ENCODE assay signal across 38 cellular contexts in the genomic region with DNA sequence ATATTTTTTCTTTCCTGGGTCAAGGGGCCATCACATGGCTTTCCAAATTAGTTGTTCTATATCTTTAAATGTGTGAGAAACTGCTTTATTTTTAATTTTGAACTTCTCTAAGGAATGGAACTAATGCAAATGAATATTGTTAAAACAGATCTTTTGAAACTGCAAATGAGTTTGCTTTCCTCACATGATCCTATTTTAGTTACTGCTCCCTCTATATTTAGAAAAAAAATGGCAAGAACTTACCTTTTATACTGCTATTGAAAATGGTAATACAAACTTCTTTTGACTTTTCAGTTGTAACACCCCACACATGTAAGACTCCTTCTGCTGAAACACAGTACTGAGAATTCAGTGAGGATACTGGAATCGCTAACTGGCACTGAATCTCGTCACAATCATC. TPM values are rescaled to one million over a fixed set of nuclear protein-coding genes. Genes with fewer than 3 reads are reported as not detected.
"Had no signal": no experiment of that assay in that cellular context is flagged by ENCODE, and none has a peak within 500 bp of the region (broad histone marks: within the 10 kb centered on the region; RNA-seq: fewer than 3 reads in every experiment).

No MANE protein-coding gene starts in this region.

- H3K9me3 Mint-ChIP-seq: activated naive CD8-positive, alpha-beta T cell treated with anti-CD3 and anti-CD28 coated beads, Interleukin-2, amount 50 U/mL, for 24 hours; activated T-cell treated with anti-CD3 and anti-CD28 coated beads, Interleukin-2, amount 50 U/mL, for 4 hours; effector memory CD8-positive, alpha-beta T cell had no signal

- H3K4me1 Mint-ChIP-seq: activated CD4-positive, alpha-beta memory T cell treated with anti-CD3 and anti-CD28 coated beads, Interleukin-2, amount 10 ng/mL, durations not matched to agents 7 days and 5 days had no signal

- H3K4me3 ChIP-seq: adrenal gland, body of pancreas, esophagus squamous epithelium, gastroesophageal sphincter, heart right ventricle had no signal

- ATAC-seq: activated CD4-positive, CD25-positive, alpha-beta regulatory T cell treated with anti-CD3 and anti-CD28 coated beads, Interleukin-2, amount 50 U/mL, for 24 hours; activated naive CD8-positive, alpha-beta T cell treated with anti-CD3 and anti-CD28 coated beads, Interleukin-2, amount 50 U/mL, for 24 hours; activated T-cell treated with anti-CD3 and anti-CD28 coated beads, Interleukin-2, amount 50 U/mL, for 4 hours; body of pancreas; effector memory CD8-positive, alpha-beta T cell; gastroesophageal sphincter; heart right ventricle; T-helper 17 cell had no signal

- H3K4me3 Mint-ChIP-seq: activated B cell treated with CpG ODN at 0.5 μM for 24 hours; activated CD4-positive, alpha-beta memory T cell treated with anti-CD3 and anti-CD28 coated beads, Interleukin-2, amount 10 ng/mL, durations not matched to agents 7 days and 5 days; activated naive CD4-positive, alpha-beta T cell treated with anti-CD3 and anti-CD28 coated beads for 36 hours; activated naive CD4-positive, alpha-beta T cell treated with anti-CD3 and anti-CD28 coated beads, Interleukin-2, amount 50 U/mL, for 24 hours; activated naive CD8-positive, alpha-beta T cell treated with anti-CD3 and anti-CD28 coated beads for 36 hours; activated naive CD8-positive, alpha-beta T cell treated with anti-CD3 and anti-CD28 coated beads, Interleukin-2, amount 50 U/mL, for 24 hours; activated T-cell treated with anti-CD3 and anti-CD28 coated beads, Interleukin-2, amount 50 U/mL, for 4 hours; activated T-helper 1 cell treated with anti-CD3 and anti-CD28 coated beads, Interleukin-12 subunit alpha, Interleukin-12 subunit beta, Interleukin-2, Interleukin-4 antibody, amounts not matched to agents 30 ng/mL and 10 ng/mL and 1 ng/mL, durations not matched to agents 14 hours and 24 hours and 36 hours; effector memory CD8-positive, alpha-beta T cell; T-helper 17 cell; T-helper 2 cell treated with Interferon-gamma antibody and Interleukin-4, amounts not matched to agents 5 μg/mL and 100 μg/mL, for 36 hours had no signal

- H3K27me3 ChIP-seq: adrenal gland, body of pancreas, esophagus squamous epithelium, gastroesophageal sphincter, heart right ventricle had no signal

- H3K27ac Mint-ChIP-seq: activated B cell treated with CpG ODN at 0.5 μM for 24 hours; activated CD4-positive, alpha-beta memory T cell treated with anti-CD3 and anti-CD28 coated beads, Interleukin-2, amount 10 ng/mL, durations not matched to agents 7 days and 5 days; activated naive CD4-positive, alpha-beta T cell treated with anti-CD3 and anti-CD28 coated beads for 36 hours; activated naive CD4-positive, alpha-beta T cell treated with anti-CD3 and anti-CD28 coated beads, Interleukin-2, amount 50 U/mL, for 24 hours; activated naive CD8-positive, alpha-beta T cell treated with anti-CD3 and anti-CD28 coated beads for 36 hours; activated naive CD8-positive, alpha-beta T cell treated with anti-CD3 and anti-CD28 coated beads, Interleukin-2, amount 50 U/mL, for 24 hours; activated T-helper 1 cell treated with anti-CD3 and anti-CD28 coated beads, Interleukin-12 subunit alpha, Interleukin-12 subunit beta, Interleukin-2, Interleukin-4 antibody, amounts not matched to agents 30 ng/mL and 10 ng/mL and 1 ng/mL, durations not matched to agents 14 hours and 24 hours and 36 hours; activated T-helper 2 cell treated with anti-CD3 and anti-CD28 coated beads, Interferon-gamma antibody, Interleukin-2, Interleukin-4, amounts not matched to agents 10 μg/mL and 5 μg/mL and 100 μg/mL, durations not matched to agents 14 hours and 24 hours and 36 hours; effector memory CD8-positive, alpha-beta T cell; T-helper 17 cell; T-helper 2 cell treated with Interferon-gamma antibody and Interleukin-4, amounts not matched to agents 5 μg/mL and 100 μg/mL, for 36 hours had no signal

- H3K27ac ChIP-seq: body of pancreas, esophagus squamous epithelium, gastroesophageal sphincter, WERI-Rb-1 had no signal

- DNase-seq: activated B cell treated with CpG ODN at 0.5 μM for 24 hours; activated CD4-positive, alpha-beta memory T cell treated with anti-CD3 and anti-CD28 coated beads, Interleukin-2, amount 10 ng/mL, durations not matched to agents 7 days and 5 days; activated CD4-positive, alpha-beta T cell treated with anti-CD3 and anti-CD28 coated beads for 48 hours; activated CD8-positive, alpha-beta memory T cell treated with anti-CD3 and anti-CD28 coated beads, Interleukin-2, amount 50 U/mL, for 48 hours; activated effector memory CD4-positive, alpha-beta T cell treated with anti-CD3 and anti-CD28 coated beads, Interleukin-2, amount 50 U/mL, for 16 hours; activated naive CD4-positive, alpha-beta T cell treated with anti-CD3 and anti-CD28 coated beads for 36 hours; activated naive CD8-positive, alpha-beta T cell treated with anti-CD3 and anti-CD28 coated beads for 36 hours; activated naive CD8-positive, alpha-beta T cell treated with anti-CD3 and anti-CD28 coated beads, Interleukin-2, amount 50 U/mL, for 24 hours; activated T-cell treated with anti-CD3 and anti-CD28 coated beads for 4 hours; activated T-cell treated with anti-CD3 and anti-CD28 coated beads, Interleukin-2, amount 50 U/mL, for 4 hours; adrenal gland; amygdala; aorta; body of pancreas; caudate nucleus; cortex of kidney; dermis blood vessel endothelial cell; effector CD4-positive, alpha-beta T cell; effector memory CD8-positive, alpha-beta T cell; erythroblast; esophagus squamous epithelium; foreskin melanocyte; heart right ventricle; T-helper 1 cell; T-helper 17 cell; T1000; WERI-Rb-1 had no signal

- H3K27me3 Mint-ChIP-seq: activated B cell treated with CpG ODN at 0.5 μM for 24 hours; activated CD4-positive, alpha-beta memory T cell treated with anti-CD3 and anti-CD28 coated beads, Interleukin-2, amount 10 ng/mL, durations not matched to agents 7 days and 5 days; activated naive CD4-positive, alpha-beta T cell treated with anti-CD3 and anti-CD28 coated beads, Interleukin-2, amount 50 U/mL, for 24 hours; activated naive CD8-positive, alpha-beta T cell treated with anti-CD3 and anti-CD28 coated beads for 36 hours; activated naive CD8-positive, alpha-beta T cell treated with anti-CD3 and anti-CD28 coated beads, Interleukin-2, amount 50 U/mL, for 24 hours; effector memory CD8-positive, alpha-beta T cell; T-helper 17 cell had no signal

- FAIRE-seq: colon had no signal

- H3K9me3 ChIP-seq: adrenal gland, body of pancreas, esophagus squamous epithelium, gastroesophageal sphincter had no signal

RNA-seq across cellular contexts. Expression of gene IL22RA2, which starts 29.8 kb away (rescaled TPM):
- total RNA-seq: activated B cell treated with CpG ODN at 0.5 μM for 24 hours; activated CD4-positive, alpha-beta memory T cell treated with anti-CD3 and anti-CD28 coated beads, Interleukin-2, amount 10 ng/mL, durations not matched to agents 7 days and 5 days; activated naive CD4-positive, alpha-beta T cell treated with anti-CD3 and anti-CD28 coated beads for 36 hours; activated naive CD8-positive, alpha-beta T cell treated with anti-CD3 and anti-CD28 coated beads for 36 hours; activated T-cell treated with anti-CD3 and anti-CD28 coated beads, Interleukin-2, amount 50 U/mL, for 4 hours; activated T-helper 1 cell treated with anti-CD3 and anti-CD28 coated beads, Interleukin-12 subunit alpha, Interleukin-12 subunit beta, Interleukin-2, Interleukin-4 antibody, amounts not matched to agents 30 ng/mL and 10 ng/mL and 1 ng/mL, durations not matched to agents 14 hours and 24 hours and 36 hours; activated T-helper 2 cell treated with anti-CD3 and anti-CD28 coated beads, Interferon-gamma antibody, Interleukin-2, Interleukin-4, amounts not matched to agents 10 μg/mL and 5 μg/mL and 100 μg/mL, durations not matched to agents 14 hours and 24 hours and 36 hours; adrenal gland; aorta; body of pancreas; chondrocyte; dermis blood vessel endothelial cell; esophagus squamous epithelium; fibroblast of lung; fibroblast of villous mesenchyme; gastroesophageal sphincter; glomerular endothelial cell; T-helper 17 cell had no signal
- polyA plus RNA-seq: adrenal gland, aorta, fibroblast of lung, heart right ventricle had no signal
